ENCODE assay signal across 3 cellular contexts in the genomic region with DNA sequence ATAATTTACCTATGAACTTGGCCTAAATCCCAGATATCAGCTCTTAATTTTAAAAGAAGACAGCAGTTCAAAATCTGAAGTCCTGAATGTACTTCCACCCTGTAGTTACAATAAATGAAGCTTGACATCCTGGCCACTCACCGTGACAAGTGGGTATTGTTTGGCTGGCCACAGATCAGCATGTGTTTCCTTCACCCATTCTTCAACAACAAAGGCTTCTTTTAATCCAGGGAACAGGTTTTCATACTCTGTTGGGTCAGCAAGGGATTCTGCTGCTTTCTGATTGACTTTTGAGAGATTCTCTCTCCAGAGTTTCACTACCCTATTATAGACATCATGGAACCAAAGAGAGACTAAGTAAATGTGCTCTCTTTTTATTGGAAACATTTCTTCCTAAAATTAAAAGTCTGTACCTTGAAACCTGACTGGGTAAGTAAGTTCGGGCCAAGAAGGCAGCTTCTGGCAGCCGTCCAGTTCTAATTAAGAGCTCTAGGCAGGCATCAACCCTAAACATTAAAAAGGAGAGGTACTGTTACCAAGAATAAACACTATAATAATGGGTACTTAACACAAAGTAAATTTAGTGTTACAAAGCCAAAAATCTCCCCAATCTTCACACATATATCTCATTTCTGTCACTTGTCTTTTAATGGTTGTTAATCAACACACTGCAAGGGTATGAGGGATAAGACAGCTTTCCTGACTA.
A peak's percentile ranks its signal among the peaks of the same experiment; 100 is the strongest.
TF ChIP-seq lines count a peak whose summit lies in the region.

No MANE protein-coding gene starts in this region.

TF ChIP-seq in SK-N-SH, 30 proteins besides CTCF, POLR2A, EP300 and RAD21:
- TF ChIP-seq POLR2AphosphoS5 (IDR thresholded peaks at IDR 0.05; ENCODE audit: low read depth, low read length): 0 out of 2 replicates have a peak, but pooled peaks have one; percentile 5
- TF ChIP-seq, protein P1, sequence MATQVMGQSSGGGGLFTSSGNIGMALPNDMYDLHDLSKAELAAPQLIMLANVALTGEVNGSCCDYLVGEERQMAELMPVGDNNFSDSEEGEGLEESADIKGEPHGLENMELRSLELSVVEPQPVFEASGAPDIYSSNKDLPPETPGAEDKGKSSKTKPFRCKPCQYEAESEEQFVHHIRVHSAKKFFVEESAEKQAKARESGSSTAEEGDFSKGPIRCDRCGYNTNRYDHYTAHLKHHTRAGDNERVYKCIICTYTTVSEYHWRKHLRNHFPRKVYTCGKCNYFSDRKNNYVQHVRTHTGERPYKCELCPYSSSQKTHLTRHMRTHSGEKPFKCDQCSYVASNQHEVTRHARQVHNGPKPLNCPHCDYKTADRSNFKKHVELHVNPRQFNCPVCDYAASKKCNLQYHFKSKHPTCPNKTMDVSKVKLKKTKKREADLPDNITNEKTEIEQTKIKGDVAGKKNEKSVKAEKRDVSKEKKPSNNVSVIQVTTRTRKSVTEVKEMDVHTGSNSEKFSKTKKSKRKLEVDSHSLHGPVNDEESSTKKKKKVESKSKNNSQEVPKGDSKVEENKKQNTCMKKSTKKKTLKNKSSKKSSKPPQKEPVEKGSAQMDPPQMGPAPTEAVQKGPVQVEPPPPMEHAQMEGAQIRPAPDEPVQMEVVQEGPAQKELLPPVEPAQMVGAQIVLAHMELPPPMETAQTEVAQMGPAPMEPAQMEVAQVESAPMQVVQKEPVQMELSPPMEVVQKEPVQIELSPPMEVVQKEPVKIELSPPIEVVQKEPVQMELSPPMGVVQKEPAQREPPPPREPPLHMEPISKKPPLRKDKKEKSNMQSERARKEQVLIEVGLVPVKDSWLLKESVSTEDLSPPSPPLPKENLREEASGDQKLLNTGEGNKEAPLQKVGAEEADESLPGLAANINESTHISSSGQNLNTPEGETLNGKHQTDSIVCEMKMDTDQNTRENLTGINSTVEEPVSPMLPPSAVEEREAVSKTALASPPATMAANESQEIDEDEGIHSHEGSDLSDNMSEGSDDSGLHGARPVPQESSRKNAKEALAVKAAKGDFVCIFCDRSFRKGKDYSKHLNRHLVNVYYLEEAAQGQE (IDR thresholded peaks at IDR 0.05; ENCODE audit: low read depth, low read length): no peak
TF ChIP-seq in SK-N-SH: peak in this region for 1.

TF ChIP-seq in SK-N-SH treated with all-trans-retinoic acid at 6 μM for 48 hours, 23 proteins besides CTCF, POLR2A, EP300 and RAD21 (continues in another document):
- TF ChIP-seq ZFP3 (CRISPR knock-in tag; IDR thresholded peaks at IDR 0.05): no peak
- no peak for TF ChIP-seq SNAI2 (CRISPR knock-in tag; IDR thresholded peaks at IDR 0.05)
- TF ChIP-seq ZC3H10 (CRISPR knock-in tag; IDR thresholded peaks at IDR 0.05): no peak
- no peak for TF ChIP-seq TOX (CRISPR knock-in tag; IDR thresholded peaks at IDR 0.05; ENCODE audit: borderline replicate concordance)
- TF ChIP-seq RARB (CRISPR knock-in tag; IDR thresholded peaks at IDR 0.05): no peak
- TF ChIP-seq, protein P2, sequence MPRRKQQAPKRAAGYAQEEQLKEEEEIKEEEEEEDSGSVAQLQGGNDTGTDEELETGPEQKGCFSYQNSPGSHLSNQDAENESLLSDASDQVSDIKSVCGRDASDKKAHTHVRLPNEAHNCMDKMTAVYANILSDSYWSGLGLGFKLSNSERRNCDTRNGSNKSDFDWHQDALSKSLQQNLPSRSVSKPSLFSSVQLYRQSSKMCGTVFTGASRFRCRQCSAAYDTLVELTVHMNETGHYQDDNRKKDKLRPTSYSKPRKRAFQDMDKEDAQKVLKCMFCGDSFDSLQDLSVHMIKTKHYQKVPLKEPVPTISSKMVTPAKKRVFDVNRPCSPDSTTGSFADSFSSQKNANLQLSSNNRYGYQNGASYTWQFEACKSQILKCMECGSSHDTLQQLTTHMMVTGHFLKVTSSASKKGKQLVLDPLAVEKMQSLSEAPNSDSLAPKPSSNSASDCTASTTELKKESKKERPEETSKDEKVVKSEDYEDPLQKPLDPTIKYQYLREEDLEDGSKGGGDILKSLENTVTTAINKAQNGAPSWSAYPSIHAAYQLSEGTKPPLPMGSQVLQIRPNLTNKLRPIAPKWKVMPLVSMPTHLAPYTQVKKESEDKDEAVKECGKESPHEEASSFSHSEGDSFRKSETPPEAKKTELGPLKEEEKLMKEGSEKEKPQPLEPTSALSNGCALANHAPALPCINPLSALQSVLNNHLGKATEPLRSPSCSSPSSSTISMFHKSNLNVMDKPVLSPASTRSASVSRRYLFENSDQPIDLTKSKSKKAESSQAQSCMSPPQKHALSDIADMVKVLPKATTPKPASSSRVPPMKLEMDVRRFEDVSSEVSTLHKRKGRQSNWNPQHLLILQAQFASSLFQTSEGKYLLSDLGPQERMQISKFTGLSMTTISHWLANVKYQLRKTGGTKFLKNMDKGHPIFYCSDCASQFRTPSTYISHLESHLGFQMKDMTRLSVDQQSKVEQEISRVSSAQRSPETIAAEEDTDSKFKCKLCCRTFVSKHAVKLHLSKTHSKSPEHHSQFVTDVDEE (CRISPR knock-in tag; IDR thresholded peaks at IDR 0.05): no peak
- TF ChIP-seq, protein P3, sequence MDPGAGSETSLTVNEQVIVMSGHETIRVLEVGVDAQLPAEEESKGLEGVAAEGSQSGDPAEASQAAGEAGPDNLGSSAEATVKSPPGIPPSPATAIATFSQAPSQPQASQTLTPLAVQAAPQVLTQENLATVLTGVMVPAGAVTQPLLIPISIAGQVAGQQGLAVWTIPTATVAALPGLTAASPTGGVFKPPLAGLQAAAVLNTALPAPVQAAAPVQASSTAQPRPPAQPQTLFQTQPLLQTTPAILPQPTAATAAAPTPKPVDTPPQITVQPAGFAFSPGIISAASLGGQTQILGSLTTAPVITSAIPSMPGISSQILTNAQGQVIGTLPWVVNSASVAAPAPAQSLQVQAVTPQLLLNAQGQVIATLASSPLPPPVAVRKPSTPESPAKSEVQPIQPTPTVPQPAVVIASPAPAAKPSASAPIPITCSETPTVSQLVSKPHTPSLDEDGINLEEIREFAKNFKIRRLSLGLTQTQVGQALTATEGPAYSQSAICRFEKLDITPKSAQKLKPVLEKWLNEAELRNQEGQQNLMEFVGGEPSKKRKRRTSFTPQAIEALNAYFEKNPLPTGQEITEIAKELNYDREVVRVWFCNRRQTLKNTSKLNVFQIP (CRISPR knock-in tag; IDR thresholded peaks at IDR 0.05; ENCODE audit: borderline replicate concordance, low read depth): no peak
- TF ChIP-seq ZNF8 (CRISPR knock-in tag; IDR thresholded peaks at IDR 0.05): no peak
- TF ChIP-seq, protein P4, sequence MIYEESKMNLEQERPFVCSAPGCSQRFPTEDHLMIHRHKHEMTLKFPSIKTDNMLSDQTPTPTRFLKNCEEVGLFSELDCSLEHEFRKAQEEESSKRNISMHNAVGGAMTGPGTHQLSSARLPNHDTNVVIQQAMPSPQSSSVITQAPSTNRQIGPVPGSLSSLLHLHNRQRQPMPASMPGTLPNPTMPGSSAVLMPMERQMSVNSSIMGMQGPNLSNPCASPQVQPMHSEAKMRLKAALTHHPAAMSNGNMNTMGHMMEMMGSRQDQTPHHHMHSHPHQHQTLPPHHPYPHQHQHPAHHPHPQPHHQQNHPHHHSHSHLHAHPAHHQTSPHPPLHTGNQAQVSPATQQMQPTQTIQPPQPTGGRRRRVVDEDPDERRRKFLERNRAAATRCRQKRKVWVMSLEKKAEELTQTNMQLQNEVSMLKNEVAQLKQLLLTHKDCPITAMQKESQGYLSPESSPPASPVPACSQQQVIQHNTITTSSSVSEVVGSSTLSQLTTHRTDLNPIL (CRISPR knock-in tag; IDR thresholded peaks at IDR 0.05; ENCODE audit: low read depth): no peak
- no peak for TF ChIP-seq BACH2 (CRISPR knock-in tag; IDR thresholded peaks at IDR 0.05; ENCODE audit: borderline replicate concordance)
- no peak for TF ChIP-seq TCF4 (CRISPR knock-in tag; IDR thresholded peaks at IDR 0.05; ENCODE audit: borderline replicate concordance)
- no peak for TF ChIP-seq ZNF70 (CRISPR knock-in tag; IDR thresholded peaks at IDR 0.05)
- TF ChIP-seq OSR1 (CRISPR knock-in tag; IDR thresholded peaks at IDR 0.05): no peak
- no peak for TF ChIP-seq GLIS3 (CRISPR knock-in tag; IDR thresholded peaks at IDR 0.05)
- no peak for TF ChIP-seq CSDC2 (CRISPR knock-in tag; IDR thresholded peaks at IDR 0.05)
- TF ChIP-seq, protein P5, sequence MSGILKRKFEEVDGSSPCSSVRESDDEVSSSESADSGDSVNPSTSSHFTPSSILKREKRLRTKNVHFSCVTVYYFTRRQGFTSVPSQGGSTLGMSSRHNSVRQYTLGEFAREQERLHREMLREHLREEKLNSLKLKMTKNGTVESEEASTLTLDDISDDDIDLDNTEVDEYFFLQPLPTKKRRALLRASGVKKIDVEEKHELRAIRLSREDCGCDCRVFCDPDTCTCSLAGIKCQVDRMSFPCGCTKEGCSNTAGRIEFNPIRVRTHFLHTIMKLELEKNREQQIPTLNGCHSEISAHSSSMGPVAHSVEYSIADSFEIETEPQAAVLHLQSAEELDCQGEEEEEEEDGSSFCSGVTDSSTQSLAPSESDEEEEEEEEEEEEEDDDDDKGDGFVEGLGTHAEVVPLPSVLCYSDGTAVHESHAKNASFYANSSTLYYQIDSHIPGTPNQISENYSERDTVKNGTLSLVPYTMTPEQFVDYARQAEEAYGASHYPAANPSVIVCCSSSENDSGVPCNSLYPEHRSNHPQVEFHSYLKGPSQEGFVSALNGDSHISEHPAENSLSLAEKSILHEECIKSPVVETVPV (CRISPR knock-in tag; IDR thresholded peaks at IDR 0.05): no peak
- no peak for TF ChIP-seq ZNF565 (CRISPR knock-in tag; conservative IDR thresholded peaks at IDR 0.05; ENCODE audit: low read depth)
- no peak for TF ChIP-seq ESRRG (CRISPR knock-in tag; IDR thresholded peaks at IDR 0.05)

TF ChIP-seq in K562, 482 proteins besides CTCF, POLR2A, EP300 and RAD21:
- TF ChIP-seq NFIC (IDR thresholded peaks at IDR 0.05) (0 out of 2 replicates have a peak, but pooled peaks have one; percentile 13), NCOA1 (IDR thresholded peaks at IDR 0.05; ENCODE audit: low read depth) (no peak), ESRRA (IDR thresholded peaks at IDR 0.05; ENCODE audit: borderline replicate concordance, low read depth) (no peak)
- TF ChIP-seq, protein P6, sequence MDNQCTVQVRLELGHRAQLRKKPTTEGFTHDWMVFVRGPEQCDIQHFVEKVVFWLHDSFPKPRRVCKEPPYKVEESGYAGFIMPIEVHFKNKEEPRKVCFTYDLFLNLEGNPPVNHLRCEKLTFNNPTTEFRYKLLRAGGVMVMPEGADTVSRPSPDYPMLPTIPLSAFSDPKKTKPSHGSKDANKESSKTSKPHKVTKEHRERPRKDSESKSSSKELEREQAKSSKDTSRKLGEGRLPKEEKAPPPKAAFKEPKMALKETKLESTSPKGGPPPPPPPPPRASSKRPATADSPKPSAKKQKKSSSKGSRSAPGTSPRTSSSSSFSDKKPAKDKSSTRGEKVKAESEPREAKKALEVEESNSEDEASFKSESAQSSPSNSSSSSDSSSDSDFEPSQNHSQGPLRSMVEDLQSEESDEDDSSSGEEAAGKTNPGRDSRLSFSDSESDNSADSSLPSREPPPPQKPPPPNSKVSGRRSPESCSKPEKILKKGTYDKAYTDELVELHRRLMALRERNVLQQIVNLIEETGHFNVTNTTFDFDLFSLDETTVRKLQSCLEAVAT (IDR thresholded peaks at IDR 0.05): no peak
